Comparison of ENCODE assay signal across 1 cellular context in the genomic region with DNA sequence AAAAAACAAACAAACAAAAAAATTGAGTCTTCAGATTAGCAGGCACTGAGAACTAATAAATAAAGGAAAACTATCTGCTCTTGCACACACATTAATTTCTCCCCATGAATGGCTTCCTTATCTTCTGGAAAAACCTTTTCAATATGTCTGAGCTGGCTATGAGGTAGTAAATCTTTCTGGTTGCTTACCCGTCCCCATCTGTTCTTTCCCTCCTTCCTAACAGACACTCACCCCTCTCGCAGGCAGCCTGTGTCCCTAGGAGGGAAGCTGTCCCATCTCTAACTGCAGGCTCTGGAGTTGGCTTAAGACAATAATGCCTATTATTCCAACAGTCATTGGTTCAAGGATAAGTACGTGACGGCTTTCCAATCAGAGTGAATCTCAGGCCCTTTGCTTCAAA.
TF ChIP-seq lines count a peak whose summit lies in the region.

No MANE protein-coding gene starts in this region.

TF ChIP-seq in K562, 482 proteins besides CTCF, POLR2A, EP300 and RAD21 (continues in another document):
- TF ChIP-seq GATA2 (CRISPR knock-in tag; IDR thresholded peaks at IDR 0.05) (peak; percentile 42; the same call in 1 of the 2 replicates), SOX6 (IDR thresholded peaks at IDR 0.05) (peak; percentile 36; the same call in 1 of the 2 replicates), TCF3 (CRISPR knock-in tag; IDR thresholded peaks at IDR 0.05) (peak; percentile 81), PKNOX1 (IDR thresholded peaks at IDR 0.05) (peak; percentile 78), LEF1 (IDR thresholded peaks at IDR 0.05) (peak; percentile 56; the same call in 1 of the 2 replicates), RCOR1 (IDR thresholded peaks at IDR 0.05; ENCODE audit: borderline replicate concordance in 1 of 2, low read depth in 2 of 2, low read length in 2 of 2) (peak in 1 of 2 experiments; percentile 42; a peak in 1 of 4 replicates), PHB2 (IDR thresholded peaks at IDR 0.05; ENCODE audit: low read depth) (peak; percentile 19; the same call in 1 of the 2 replicates), SMARCE1 (IDR thresholded peaks at IDR 0.05) (peak; percentile 67; the same call in 1 of the 2 replicates), MEIS2 (IDR thresholded peaks at IDR 0.05; ENCODE audit: partially characterized antibody) (peak; percentile 98), EHMT2 (IDR thresholded peaks at IDR 0.05) (no peak), ZFP30 (CRISPR knock-in tag; IDR thresholded peaks at IDR 0.05; ENCODE audit: borderline replicate concordance) (no peak), NFIC (IDR thresholded peaks at IDR 0.05) (peak; percentile 44), TRIM24 (IDR thresholded peaks at IDR 0.05) (peak; percentile 38 to 59; a peak in 3 of 4 replicates), ATF3 (IDR thresholded peaks at IDR 0.05) (no peak), ATF3 (CRISPR knock-in tag; conservative IDR thresholded peaks at IDR 0.05) (no peak), KLF16 (IDR thresholded peaks at IDR 0.05) (peak; percentile 40; the same call in 1 of the 2 replicates), ZNF184 (CRISPR knock-in tag; IDR thresholded peaks at IDR 0.05) (no peak), DPF2 (IDR thresholded peaks at IDR 0.05) (peak; percentile 78), PML (IDR thresholded peaks at IDR 0.05; ENCODE audit: low read length) (peak; percentile 54; the same call in 1 of the 2 replicates), CBFA2T2 (conservative IDR thresholded peaks at IDR 0.05) (peak; percentile 79), PTTG1 (tag; IDR thresholded peaks at IDR 0.05; ENCODE audit: low read depth) (no peak), STAT5A (IDR thresholded peaks at IDR 0.05; ENCODE audit: borderline replicate concordance, low read length) (peak; percentile 50; the same call in 1 of the 2 replicates), SNAPC5 (CRISPR knock-in tag; IDR thresholded peaks at IDR 0.05) (no peak), NR2F6 (CRISPR knock-in tag; IDR thresholded peaks at IDR 0.05) (no peak), ARID1B (IDR thresholded peaks at IDR 0.05) (peak; percentile 92), MGA (IDR thresholded peaks at IDR 0.05) (peak; percentile 43), JUND (IDR thresholded peaks at IDR 0.05; ENCODE audit: borderline replicate concordance, low read depth, low read length) (no peak), JUND (tag; IDR thresholded peaks at IDR 0.05; ENCODE audit: borderline replicate concordance, low read depth, low read length) (0 out of 3 replicates have a peak, but pooled peaks have one; percentile 31), CHD2 (IDR thresholded peaks at IDR 0.05; ENCODE audit: low read depth, low read length) (no peak), TEAD4 (IDR thresholded peaks at IDR 0.05; ENCODE audit: low read length) (peak; percentile 83), TEAD4 (CRISPR knock-in tag; IDR thresholded peaks at IDR 0.05; ENCODE audit: borderline replicate concordance) (no peak), MTA2 (IDR thresholded peaks at IDR 0.05; ENCODE audit: low read depth) (peak; percentile 80), DACH1 (IDR thresholded peaks at IDR 0.05; ENCODE audit: partially characterized antibody) (peak; percentile 32)
- TF ChIP-seq, protein P1, sequence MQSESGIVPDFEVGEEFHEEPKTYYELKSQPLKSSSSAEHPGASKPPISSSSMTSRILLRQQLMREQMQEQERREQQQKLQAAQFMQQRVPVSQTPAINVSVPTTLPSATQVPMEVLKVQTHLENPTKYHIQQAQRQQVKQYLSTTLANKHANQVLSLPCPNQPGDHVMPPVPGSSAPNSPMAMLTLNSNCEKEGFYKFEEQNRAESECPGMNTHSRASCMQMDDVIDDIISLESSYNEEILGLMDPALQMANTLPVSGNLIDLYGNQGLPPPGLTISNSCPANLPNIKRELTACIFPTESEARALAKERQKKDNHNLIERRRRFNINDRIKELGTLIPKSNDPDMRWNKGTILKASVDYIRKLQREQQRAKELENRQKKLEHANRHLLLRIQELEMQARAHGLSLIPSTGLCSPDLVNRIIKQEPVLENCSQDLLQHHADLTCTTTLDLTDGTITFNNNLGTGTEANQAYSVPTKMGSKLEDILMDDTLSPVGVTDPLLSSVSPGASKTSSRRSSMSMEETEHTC (IDR thresholded peaks at IDR 0.05), result no peak
- TF ChIP-seq, protein P2, sequence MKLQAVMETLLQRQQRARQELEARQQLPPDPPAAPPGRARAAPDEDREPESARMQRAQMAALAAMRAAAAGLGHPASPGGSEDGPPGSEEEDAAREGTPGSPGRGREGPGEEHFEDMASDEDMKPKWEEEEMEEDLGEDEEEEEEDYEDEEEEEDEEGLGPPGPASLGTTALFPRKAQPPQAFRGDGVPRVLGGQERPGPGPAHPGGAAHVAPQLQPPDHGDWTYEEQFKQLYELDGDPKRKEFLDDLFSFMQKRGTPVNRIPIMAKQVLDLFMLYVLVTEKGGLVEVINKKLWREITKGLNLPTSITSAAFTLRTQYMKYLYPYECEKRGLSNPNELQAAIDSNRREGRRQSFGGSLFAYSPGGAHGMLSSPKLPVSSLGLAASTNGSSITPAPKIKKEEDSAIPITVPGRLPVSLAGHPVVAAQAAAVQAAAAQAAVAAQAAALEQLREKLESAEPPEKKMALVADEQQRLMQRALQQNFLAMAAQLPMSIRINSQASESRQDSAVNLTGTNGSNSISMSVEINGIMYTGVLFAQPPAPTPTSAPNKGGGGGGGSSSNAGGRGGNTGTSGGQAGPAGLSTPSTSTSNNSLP (IDR thresholded peaks at IDR 0.05; ENCODE audit: borderline replicate concordance, low read depth, low read length), result 0 out of 2 replicates have a peak, but pooled peaks have one; percentile 33
- TF ChIP-seq, protein P3, sequence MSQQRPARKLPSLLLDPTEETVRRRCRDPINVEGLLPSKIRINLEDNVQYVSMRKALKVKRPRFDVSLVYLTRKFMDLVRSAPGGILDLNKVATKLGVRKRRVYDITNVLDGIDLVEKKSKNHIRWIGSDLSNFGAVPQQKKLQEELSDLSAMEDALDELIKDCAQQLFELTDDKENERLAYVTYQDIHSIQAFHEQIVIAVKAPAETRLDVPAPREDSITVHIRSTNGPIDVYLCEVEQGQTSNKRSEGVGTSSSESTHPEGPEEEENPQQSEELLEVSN (IDR thresholded peaks at IDR 0.05; ENCODE audit: borderline replicate concordance in 1 of 2, extremely low read depth in 1 of 2, insufficient read depth in 1 of 2, insufficient read length in 1 of 2, low read depth in 1 of 2, low read length in 1 of 2, poor library complexity in 1 of 2, severe bottlenecking in 1 of 2), result peak in 1 of 2 experiments; percentile 41
